In the genomic region with DNA sequence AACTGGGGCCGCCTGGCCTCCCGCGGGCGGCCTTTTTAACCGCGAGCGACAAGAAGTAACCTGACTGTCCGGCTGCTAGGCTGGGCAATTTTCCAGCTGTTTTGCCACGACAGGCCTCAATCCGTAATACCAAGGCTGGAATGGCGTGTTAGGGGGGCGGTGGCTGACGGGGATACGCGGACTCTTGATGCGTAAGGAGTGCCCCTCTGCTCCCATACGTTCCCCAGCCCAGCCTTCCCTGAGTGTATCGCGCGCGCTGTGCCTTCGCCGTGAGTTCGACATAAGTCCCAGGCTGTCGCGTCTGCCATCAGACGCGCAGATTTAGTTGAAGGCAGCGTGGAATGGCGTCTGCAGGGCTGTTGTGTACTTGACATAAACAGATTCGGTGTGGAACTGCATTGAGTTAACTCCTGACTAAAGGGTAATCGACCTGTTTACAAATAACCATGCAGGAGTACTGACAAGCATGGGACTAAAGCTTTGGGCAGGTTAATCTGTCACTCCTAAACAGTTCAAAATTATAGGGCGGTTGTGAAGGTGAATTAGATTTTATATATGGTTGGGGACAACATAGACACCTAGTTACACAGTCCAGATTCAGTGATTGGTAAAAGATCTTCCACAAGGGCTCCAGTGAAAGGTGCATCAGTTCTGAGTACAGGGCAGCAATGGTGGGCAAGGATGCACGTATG, we compare ENCODE assay signal across 2 cellular contexts.
TF ChIP-seq lines count a peak whose summit lies in the region.

No MANE protein-coding gene starts in this region.

TF ChIP-seq in WTC11, 78 proteins besides CTCF, POLR2A, EP300 and RAD21 (continues in another document):
- TF ChIP-seq ZNF423 (CRISPR knock-in tag; IDR thresholded peaks at IDR 0.05) (no peak), SMAD4 (CRISPR knock-in tag; IDR thresholded peaks at IDR 0.05) (no peak), PREB (CRISPR knock-in tag; IDR thresholded peaks at IDR 0.05; ENCODE audit: borderline replicate concordance) (0 out of 2 replicates have a peak, but pooled peaks have one; percentile 32), CREB1 (CRISPR knock-in tag; IDR thresholded peaks at IDR 0.05) (0 out of 2 replicates have a peak, but pooled peaks have one; percentile 7), ZNF532 (CRISPR knock-in tag; IDR thresholded peaks at IDR 0.05; ENCODE audit: borderline replicate concordance) (peak; percentile 96), TEAD4 (CRISPR knock-in tag; IDR thresholded peaks at IDR 0.05) (peak; percentile 1; the same call in 1 of the 2 replicates), MLX (CRISPR knock-in tag; IDR thresholded peaks at IDR 0.05) (no peak), ZMAT4 (CRISPR knock-in tag; IDR thresholded peaks at IDR 0.05) (peak; percentile 39; the same call in 1 of the 2 replicates)
- TF ChIP-seq, protein P1, sequence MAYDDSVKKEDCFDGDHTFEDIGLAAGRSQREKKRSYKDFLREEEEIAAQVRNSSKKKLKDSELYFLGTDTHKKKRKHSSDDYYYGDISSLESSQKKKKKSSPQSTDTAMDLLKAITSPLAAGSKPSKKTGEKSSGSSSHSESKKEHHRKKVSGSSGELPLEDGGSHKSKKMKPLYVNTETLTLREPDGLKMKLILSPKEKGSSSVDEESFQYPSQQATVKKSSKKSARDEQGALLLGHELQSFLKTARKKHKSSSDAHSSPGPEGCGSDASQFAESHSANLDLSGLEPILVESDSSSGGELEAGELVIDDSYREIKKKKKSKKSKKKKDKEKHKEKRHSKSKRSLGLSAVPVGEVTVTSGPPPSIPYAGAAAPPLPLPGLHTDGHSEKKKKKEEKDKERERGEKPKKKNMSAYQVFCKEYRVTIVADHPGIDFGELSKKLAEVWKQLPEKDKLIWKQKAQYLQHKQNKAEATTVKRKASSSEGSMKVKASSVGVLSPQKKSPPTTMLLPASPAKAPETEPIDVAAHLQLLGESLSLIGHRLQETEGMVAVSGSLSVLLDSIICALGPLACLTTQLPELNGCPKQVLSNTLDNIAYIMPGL (CRISPR knock-in tag; IDR thresholded peaks at IDR 0.05) = peak; percentile 7; the same call in 1 of the 2 replicates
- TF ChIP-seq, protein P2, sequence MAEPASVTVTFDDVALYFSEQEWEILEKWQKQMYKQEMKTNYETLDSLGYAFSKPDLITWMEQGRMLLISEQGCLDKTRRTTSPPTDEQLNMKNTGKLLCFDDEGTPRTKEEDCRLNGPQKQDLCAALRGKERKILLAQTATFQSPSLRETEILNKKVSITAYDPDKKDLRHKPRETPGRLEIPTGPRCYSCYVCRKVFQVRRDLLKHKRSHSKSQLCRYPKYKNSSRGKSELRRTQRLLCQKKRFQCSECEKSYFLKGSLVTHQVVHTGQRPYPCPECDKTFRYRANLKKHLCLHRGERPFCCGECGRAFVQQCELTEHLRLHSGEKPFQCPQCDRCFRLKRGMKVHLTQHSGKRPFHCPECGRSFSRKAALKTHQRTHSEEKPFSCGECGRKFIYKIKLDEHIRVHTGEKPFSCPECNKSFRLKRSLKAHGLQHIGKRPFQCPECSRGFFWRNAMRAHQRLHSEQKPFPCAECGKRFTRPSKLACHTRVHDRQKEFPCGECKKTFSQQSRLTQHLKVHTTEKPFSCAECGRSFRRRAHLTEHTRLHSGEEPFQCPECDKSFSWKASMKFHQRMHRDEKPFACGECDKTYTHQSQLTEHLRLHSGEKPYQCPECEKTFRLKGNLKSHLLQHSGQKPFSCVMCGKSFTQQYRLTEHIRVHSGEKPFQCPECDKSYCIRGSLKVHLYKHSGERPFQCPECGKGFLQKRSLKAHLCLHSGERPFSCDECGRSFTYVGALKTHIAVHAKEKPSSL (CRISPR knock-in tag; conservative IDR thresholded peaks at IDR 0.05) = peak; percentile 92

TF ChIP-seq in HepG2, 621 proteins besides CTCF, POLR2A, EP300 and RAD21 (continues in another document):
- TF ChIP-seq ETS1 (CRISPR knock-in tag; IDR thresholded peaks at IDR 0.05) (no peak; the same call in 1 of the 2 replicates), ZNF841 (CRISPR knock-in tag; IDR thresholded peaks at IDR 0.05; ENCODE audit: borderline replicate concordance) (0 out of 2 replicates have a peak, but pooled peaks have one; percentile 75), JARID2 (CRISPR knock-in tag; IDR thresholded peaks at IDR 0.05; ENCODE audit: insufficient replicate concordance) (no peak), NFIB (CRISPR knock-in tag; IDR thresholded peaks at IDR 0.05; ENCODE audit: borderline replicate concordance) (peak; percentile 88; the same call in 1 of the 2 replicates), NONO (IDR thresholded peaks at IDR 0.05) (no peak; the same call in 1 of the 2 replicates), NONO (CRISPR knock-in tag; conservative IDR thresholded peaks at IDR 0.05) (peak; percentile 87; the same call in 1 of the 2 replicates), POLR2AphosphoS5 (IDR thresholded peaks at IDR 0.05; ENCODE audit: low read depth, low read length) (peak; percentile 49; the same call in 1 of the 2 replicates), MTF1 (CRISPR knock-in tag; IDR thresholded peaks at IDR 0.05) (no peak), MED8 (CRISPR knock-in tag; IDR thresholded peaks at IDR 0.05; ENCODE audit: insufficient replicate concordance) (no peak), LCORL (IDR thresholded peaks at IDR 0.05) (no peak), LCORL (CRISPR knock-in tag; IDR thresholded peaks at IDR 0.05) (no peak), HNRNPH1 (optimal IDR thresholded peaks at IDR 0.05; ENCODE audit: low read depth, low read length) (no peak), ZNF292 (CRISPR knock-in tag; IDR thresholded peaks at IDR 0.05; ENCODE audit: borderline replicate concordance, low read depth) (no peak; the same call in 1 of the 2 replicates), ZNF101 (CRISPR knock-in tag; IDR thresholded peaks at IDR 0.05; ENCODE audit: borderline replicate concordance, low read depth) (peak; percentile 49; the same call in 1 of the 2 replicates), ARNT2 (CRISPR knock-in tag; IDR thresholded peaks at IDR 0.05; ENCODE audit: low read depth) (no peak), RFXANK (CRISPR knock-in tag; IDR thresholded peaks at IDR 0.05) (no peak; the same call in 1 of the 2 replicates), ZNF770 (CRISPR knock-in tag; IDR thresholded peaks at IDR 0.05) (no peak), ZNF737 (CRISPR knock-in tag; IDR thresholded peaks at IDR 0.05; ENCODE audit: borderline replicate concordance) (no peak; the same call in 1 of the 2 replicates), PLRG1 (conservative IDR thresholded peaks at IDR 0.05) (no peak), POLR2AphosphoS2 (IDR thresholded peaks at IDR 0.05; ENCODE audit: low read depth, low read length) (no peak; the same call in none of the 2 replicates), ZBTB8A (CRISPR knock-in tag; IDR thresholded peaks at IDR 0.05; ENCODE audit: borderline replicate concordance, low read depth) (no peak; the same call in 1 of the 2 replicates), CREB3 (CRISPR knock-in tag; IDR thresholded peaks at IDR 0.05) (no peak), SSRP1 (CRISPR knock-in tag; IDR thresholded peaks at IDR 0.05) (no peak), ZFP36L2 (CRISPR knock-in tag; IDR thresholded peaks at IDR 0.05) (no peak), ZNF556 (CRISPR knock-in tag; IDR thresholded peaks at IDR 0.05; ENCODE audit: borderline replicate concordance) (no peak), ZC3H13 (CRISPR knock-in tag; IDR thresholded peaks at IDR 0.05) (no peak; the same call in none of the 2 replicates), TARDBP (CRISPR knock-in tag; IDR thresholded peaks at IDR 0.05) (no peak), RFX1 (IDR thresholded peaks at IDR 0.05) (no peak), SKIL (CRISPR knock-in tag; IDR thresholded peaks at IDR 0.05; ENCODE audit: borderline replicate concordance) (0 out of 2 replicates have a peak, but pooled peaks have one; percentile 58), ZNF446 (CRISPR knock-in tag; IDR thresholded peaks at IDR 0.05) (no peak), TGIF2 (CRISPR knock-in tag; IDR thresholded peaks at IDR 0.05) (no peak; the same call in 1 of the 2 replicates), KMT2B (CRISPR knock-in tag; IDR thresholded peaks at IDR 0.05) (no peak; the same call in 1 of the 2 replicates), MTA3 (CRISPR knock-in tag; IDR thresholded peaks at IDR 0.05) (no peak), GPBP1L1 (CRISPR knock-in tag; IDR thresholded peaks at IDR 0.05) (no peak)
- TF ChIP-seq, protein P3, sequence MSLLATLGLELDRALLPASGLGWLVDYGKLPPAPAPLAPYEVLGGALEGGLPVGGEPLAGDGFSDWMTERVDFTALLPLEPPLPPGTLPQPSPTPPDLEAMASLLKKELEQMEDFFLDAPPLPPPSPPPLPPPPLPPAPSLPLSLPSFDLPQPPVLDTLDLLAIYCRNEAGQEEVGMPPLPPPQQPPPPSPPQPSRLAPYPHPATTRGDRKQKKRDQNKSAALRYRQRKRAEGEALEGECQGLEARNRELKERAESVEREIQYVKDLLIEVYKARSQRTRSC (CRISPR knock-in tag; IDR thresholded peaks at IDR 0.05; ENCODE audit: low read depth) = peak; percentile 39; the same call in 1 of the 2 replicates
- TF ChIP-seq, protein P4, sequence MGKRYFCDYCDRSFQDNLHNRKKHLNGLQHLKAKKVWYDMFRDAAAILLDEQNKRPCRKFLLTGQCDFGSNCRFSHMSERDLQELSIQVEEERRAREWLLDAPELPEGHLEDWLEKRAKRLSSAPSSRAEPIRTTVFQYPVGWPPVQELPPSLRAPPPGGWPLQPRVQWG (CRISPR knock-in tag; IDR thresholded peaks at IDR 0.05; ENCODE audit: borderline replicate concordance, low read depth) = 0 out of 2 replicates have a peak, but pooled peaks have one; percentile 48
- TF ChIP-seq, protein P5, sequence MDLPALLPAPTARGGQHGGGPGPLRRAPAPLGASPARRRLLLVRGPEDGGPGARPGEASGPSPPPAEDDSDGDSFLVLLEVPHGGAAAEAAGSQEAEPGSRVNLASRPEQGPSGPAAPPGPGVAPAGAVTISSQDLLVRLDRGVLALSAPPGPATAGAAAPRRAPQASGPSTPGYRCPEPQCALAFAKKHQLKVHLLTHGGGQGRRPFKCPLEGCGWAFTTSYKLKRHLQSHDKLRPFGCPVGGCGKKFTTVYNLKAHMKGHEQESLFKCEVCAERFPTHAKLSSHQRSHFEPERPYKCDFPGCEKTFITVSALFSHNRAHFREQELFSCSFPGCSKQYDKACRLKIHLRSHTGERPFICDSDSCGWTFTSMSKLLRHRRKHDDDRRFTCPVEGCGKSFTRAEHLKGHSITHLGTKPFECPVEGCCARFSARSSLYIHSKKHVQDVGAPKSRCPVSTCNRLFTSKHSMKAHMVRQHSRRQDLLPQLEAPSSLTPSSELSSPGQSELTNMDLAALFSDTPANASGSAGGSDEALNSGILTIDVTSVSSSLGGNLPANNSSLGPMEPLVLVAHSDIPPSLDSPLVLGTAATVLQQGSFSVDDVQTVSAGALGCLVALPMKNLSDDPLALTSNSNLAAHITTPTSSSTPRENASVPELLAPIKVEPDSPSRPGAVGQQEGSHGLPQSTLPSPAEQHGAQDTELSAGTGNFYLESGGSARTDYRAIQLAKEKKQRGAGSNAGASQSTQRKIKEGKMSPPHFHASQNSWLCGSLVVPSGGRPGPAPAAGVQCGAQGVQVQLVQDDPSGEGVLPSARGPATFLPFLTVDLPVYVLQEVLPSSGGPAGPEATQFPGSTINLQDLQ (CRISPR knock-in tag; IDR thresholded peaks at IDR 0.05) = no peak
